In the genomic region with DNA sequence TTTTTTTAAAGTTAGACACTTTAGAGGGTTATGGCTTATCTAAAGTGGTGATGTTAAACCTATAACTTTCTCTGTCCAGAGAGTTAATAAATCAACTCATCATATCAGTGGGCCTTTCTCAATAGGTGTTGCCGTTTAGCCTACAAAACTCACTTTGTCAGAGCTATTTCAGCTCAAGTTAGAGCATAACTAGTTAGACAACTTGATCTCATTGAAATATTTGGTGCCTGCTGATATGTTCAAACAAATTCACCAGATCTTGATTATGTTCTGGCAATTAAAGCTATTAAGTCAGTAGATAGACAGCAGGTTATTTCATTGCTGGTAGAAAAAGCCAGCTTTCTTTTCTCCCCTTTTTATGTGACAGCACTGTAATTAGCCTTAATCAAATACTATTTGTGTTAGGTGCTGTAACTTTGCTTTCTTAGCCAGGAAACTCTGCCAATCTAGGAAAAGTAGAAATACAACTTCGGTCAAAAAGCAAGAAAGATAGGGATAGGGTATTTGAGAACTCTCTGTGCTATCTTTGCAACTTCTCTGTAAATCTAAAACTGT, we compare ENCODE assay signal across 15 cellular contexts.
"Had no signal": no experiment of that assay in that cellular context is flagged by ENCODE, and none has a peak within 500 bp of the region (broad histone marks: within the 10 kb centered on the region; RNA-seq: fewer than 3 reads in every experiment).

No MANE protein-coding gene starts in this region.

- H3K27ac ChIP-seq: sigmoid colon had no signal

- H3K27me3 ChIP-seq: sigmoid colon had no signal

- ATAC-seq: activated CD8-positive, alpha-beta memory T cell treated with anti-CD3 and anti-CD28 coated beads, Interleukin-2, amount 10 ng/mL, durations not matched to agents 7 days and 5 days; activated T-cell treated with anti-CD3 and anti-CD28 coated beads, Interleukin-2, amount 50 U/mL, for 4 hours; left cardiac atrium; natural killer cell treated with Interleukin-12 subunit alpha and Interleukin-12 subunit beta and Interleukin-15 and Interleukin-18, amount 100 ng/mL, for 72 hours had no signal

- H3K36me3 ChIP-seq: sigmoid colon had no signal

- H3K9me3 ChIP-seq: sigmoid colon had no signal

- DNase-seq: activated CD4-positive, alpha-beta T cell treated with anti-CD3 and anti-CD28 coated beads, Interleukin-2, amount 50 U/mL, for 4 hours; activated CD4-positive, CD25-positive, alpha-beta regulatory T cell treated with anti-CD3 and anti-CD28 coated beads, Interleukin-2, amount 50 U/mL, for 72 hours; activated CD8-positive, alpha-beta memory T cell treated with anti-CD3 and anti-CD28 coated beads, Interleukin-2, amount 10 ng/mL, durations not matched to agents 7 days and 5 days; activated gamma-delta T cell treated with Interleukin-2 at 50 U/mL for 16 hours; activated naive CD8-positive, alpha-beta T cell treated with anti-CD3 and anti-CD28 coated beads, Interleukin-2, amount 10 ng/mL, durations not matched to agents 7 days and 5 days; activated T-cell treated with anti-CD3 and anti-CD28 coated beads, Interleukin-2, amount 50 U/mL, for 4 hours; anterior cingulate cortex; foreskin fibroblast; immature natural killer cell; left cardiac atrium; occipital lobe; sigmoid colon; stimulated activated CD4-positive, alpha-beta T cell treated with anti-CD3 and anti-CD28 coated beads, Interleukin-2, amount 100 ng/mL, for 48 hours; stimulated activated naive CD4-positive, alpha-beta T cell treated with Interleukin-2 at 50 U/mL for 16 hours had no signal

- H3K4me3 ChIP-seq: sigmoid colon had no signal
